In genomic region chr5:179697993-179698934, GRCh38 we compare ENCODE assay signal across 1 cellular context.
TF ChIP-seq lines count a peak whose summit lies in the region.

No MANE protein-coding gene starts in this region.

TF ChIP-seq in HEK293, 187 proteins besides CTCF, POLR2A, EP300 and RAD21 (continued from another document and continues in another):
- TF ChIP-seq ZFP3 (tag by site-specific recombination; IDR thresholded peaks at IDR 0.05; ENCODE audit: low read depth), result no peak
- TF ChIP-seq, protein P1, sequence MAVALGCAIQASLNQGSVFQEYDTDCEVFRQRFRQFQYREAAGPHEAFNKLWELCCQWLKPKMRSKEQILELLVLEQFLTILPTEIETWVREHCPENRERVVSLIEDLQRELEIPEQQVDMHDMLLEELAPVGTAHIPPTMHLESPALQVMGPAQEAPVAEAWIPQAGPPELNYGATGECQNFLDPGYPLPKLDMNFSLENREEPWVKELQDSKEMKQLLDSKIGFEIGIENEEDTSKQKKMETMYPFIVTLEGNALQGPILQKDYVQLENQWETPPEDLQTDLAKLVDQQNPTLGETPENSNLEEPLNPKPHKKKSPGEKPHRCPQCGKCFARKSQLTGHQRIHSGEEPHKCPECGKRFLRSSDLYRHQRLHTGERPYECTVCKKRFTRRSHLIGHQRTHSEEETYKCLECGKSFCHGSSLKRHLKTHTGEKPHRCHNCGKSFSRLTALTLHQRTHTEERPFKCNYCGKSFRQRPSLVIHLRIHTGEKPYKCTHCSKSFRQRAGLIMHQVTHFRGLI (tag by site-specific recombination; IDR thresholded peaks at IDR 0.05), result no peak
- TF ChIP-seq BCL6B (tag by site-specific recombination; IDR thresholded peaks at IDR 0.05), result no peak
- peak; percentile 99 for TF ChIP-seq ZNF600 (tag by site-specific recombination; IDR thresholded peaks at IDR 0.05)
- peak; percentile 50; the same call in 1 of the 2 replicates for TF ChIP-seq KLF10 (tag by site-specific recombination; IDR thresholded peaks at IDR 0.05)
- no peak for TF ChIP-seq ZFP41 (tag by site-specific recombination; IDR thresholded peaks at IDR 0.05; ENCODE audit: borderline replicate concordance)
- peak; percentile 93 for TF ChIP-seq ZNF501 (tag by site-specific recombination; IDR thresholded peaks at IDR 0.05)
- no peak for TF ChIP-seq ZNF175 (tag by site-specific recombination; IDR thresholded peaks at IDR 0.05)
- no peak for TF ChIP-seq ZNF37A (tag by site-specific recombination; IDR thresholded peaks at IDR 0.05)
- no peak for TF ChIP-seq ZNF133 (tag by site-specific recombination; IDR thresholded peaks at IDR 0.05)
- peak; percentile 66; the same call in 1 of the 2 replicates for TF ChIP-seq GLIS1 (tag by site-specific recombination; IDR thresholded peaks at IDR 0.05)
- TF ChIP-seq MEIS1 (CRISPR knock-in tag; IDR thresholded peaks at IDR 0.05; ENCODE audit: borderline replicate concordance), result no peak
- TF ChIP-seq, protein P2, sequence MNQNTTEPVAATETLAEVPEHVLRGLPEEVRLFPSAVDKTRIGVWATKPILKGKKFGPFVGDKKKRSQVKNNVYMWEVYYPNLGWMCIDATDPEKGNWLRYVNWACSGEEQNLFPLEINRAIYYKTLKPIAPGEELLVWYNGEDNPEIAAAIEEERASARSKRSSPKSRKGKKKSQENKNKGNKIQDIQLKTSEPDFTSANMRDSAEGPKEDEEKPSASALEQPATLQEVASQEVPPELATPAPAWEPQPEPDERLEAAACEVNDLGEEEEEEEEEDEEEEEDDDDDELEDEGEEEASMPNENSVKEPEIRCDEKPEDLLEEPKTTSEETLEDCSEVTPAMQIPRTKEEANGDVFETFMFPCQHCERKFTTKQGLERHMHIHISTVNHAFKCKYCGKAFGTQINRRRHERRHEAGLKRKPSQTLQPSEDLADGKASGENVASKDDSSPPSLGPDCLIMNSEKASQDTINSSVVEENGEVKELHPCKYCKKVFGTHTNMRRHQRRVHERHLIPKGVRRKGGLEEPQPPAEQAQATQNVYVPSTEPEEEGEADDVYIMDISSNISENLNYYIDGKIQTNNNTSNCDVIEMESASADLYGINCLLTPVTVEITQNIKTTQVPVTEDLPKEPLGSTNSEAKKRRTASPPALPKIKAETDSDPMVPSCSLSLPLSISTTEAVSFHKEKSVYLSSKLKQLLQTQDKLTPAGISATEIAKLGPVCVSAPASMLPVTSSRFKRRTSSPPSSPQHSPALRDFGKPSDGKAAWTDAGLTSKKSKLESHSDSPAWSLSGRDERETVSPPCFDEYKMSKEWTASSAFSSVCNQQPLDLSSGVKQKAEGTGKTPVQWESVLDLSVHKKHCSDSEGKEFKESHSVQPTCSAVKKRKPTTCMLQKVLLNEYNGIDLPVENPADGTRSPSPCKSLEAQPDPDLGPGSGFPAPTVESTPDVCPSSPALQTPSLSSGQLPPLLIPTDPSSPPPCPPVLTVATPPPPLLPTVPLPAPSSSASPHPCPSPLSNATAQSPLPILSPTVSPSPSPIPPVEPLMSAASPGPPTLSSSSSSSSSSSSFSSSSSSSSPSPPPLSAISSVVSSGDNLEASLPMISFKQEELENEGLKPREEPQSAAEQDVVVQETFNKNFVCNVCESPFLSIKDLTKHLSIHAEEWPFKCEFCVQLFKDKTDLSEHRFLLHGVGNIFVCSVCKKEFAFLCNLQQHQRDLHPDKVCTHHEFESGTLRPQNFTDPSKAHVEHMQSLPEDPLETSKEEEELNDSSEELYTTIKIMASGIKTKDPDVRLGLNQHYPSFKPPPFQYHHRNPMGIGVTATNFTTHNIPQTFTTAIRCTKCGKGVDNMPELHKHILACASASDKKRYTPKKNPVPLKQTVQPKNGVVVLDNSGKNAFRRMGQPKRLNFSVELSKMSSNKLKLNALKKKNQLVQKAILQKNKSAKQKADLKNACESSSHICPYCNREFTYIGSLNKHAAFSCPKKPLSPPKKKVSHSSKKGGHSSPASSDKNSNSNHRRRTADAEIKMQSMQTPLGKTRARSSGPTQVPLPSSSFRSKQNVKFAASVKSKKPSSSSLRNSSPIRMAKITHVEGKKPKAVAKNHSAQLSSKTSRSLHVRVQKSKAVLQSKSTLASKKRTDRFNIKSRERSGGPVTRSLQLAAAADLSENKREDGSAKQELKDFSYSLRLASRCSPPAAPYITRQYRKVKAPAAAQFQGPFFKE (tag by site-specific recombination; IDR thresholded peaks at IDR 0.05; ENCODE audit: borderline replicate concordance), result no peak
- TF ChIP-seq KLF7 (tag by site-specific recombination; IDR thresholded peaks at IDR 0.05; ENCODE audit: borderline replicate concordance), result peak; percentile 57; the same call in 1 of the 2 replicates
- TF ChIP-seq ZNF548 (tag by site-specific recombination; IDR thresholded peaks at IDR 0.05), result no peak
- peak; percentile 79 for TF ChIP-seq ZFP37 (tag by site-specific recombination; IDR thresholded peaks at IDR 0.05)
- no peak for TF ChIP-seq ZNF585B (tag by site-specific recombination; IDR thresholded peaks at IDR 0.05)
- TF ChIP-seq ZNF341 (tag by site-specific recombination; IDR thresholded peaks at IDR 0.05; ENCODE audit: low read depth), result peak; percentile 64
- TF ChIP-seq ZNF76 (tag by site-specific recombination; IDR thresholded peaks at IDR 0.05; ENCODE audit: borderline replicate concordance, low read depth), result peak; percentile 60; the same call in 1 of the 2 replicates
- peak; percentile 84; the same call in 1 of the 2 replicates for TF ChIP-seq ZBTB6 (tag by site-specific recombination; IDR thresholded peaks at IDR 0.05)
- peak; percentile 16; the same call in 1 of the 2 replicates for TF ChIP-seq ZNF121 (tag by site-specific recombination; IDR thresholded peaks at IDR 0.05)
- no peak for TF ChIP-seq ZNF155 (tag by site-specific recombination; IDR thresholded peaks at IDR 0.05)
- no peak for TF ChIP-seq ZNF23 (tag by site-specific recombination; IDR thresholded peaks at IDR 0.05; ENCODE audit: borderline replicate concordance)
- no peak for TF ChIP-seq TCF7L2 (IDR thresholded peaks at IDR 0.05; ENCODE audit: borderline replicate concordance, low read depth, low read length)
- no peak for TF ChIP-seq ZNF26 (tag by site-specific recombination; IDR thresholded peaks at IDR 0.05)
- no peak for TF ChIP-seq ZNF132 (tag by site-specific recombination; IDR thresholded peaks at IDR 0.05; ENCODE audit: borderline replicate concordance)
- no peak for TF ChIP-seq GLI2 (tag by site-specific recombination; IDR thresholded peaks at IDR 0.05; ENCODE audit: borderline replicate concordance, low read depth)
- no peak for TF ChIP-seq ZNF664 (tag by site-specific recombination; IDR thresholded peaks at IDR 0.05)
- TF ChIP-seq, protein P3, sequence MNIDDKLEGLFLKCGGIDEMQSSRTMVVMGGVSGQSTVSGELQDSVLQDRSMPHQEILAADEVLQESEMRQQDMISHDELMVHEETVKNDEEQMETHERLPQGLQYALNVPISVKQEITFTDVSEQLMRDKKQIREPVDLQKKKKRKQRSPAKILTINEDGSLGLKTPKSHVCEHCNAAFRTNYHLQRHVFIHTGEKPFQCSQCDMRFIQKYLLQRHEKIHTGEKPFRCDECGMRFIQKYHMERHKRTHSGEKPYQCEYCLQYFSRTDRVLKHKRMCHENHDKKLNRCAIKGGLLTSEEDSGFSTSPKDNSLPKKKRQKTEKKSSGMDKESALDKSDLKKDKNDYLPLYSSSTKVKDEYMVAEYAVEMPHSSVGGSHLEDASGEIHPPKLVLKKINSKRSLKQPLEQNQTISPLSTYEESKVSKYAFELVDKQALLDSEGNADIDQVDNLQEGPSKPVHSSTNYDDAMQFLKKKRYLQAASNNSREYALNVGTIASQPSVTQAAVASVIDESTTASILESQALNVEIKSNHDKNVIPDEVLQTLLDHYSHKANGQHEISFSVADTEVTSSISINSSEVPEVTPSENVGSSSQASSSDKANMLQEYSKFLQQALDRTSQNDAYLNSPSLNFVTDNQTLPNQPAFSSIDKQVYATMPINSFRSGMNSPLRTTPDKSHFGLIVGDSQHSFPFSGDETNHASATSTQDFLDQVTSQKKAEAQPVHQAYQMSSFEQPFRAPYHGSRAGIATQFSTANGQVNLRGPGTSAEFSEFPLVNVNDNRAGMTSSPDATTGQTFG (tag by site-specific recombination; IDR thresholded peaks at IDR 0.05; ENCODE audit: borderline replicate concordance), result no peak
- TF ChIP-seq SCRT2 (tag by site-specific recombination; IDR thresholded peaks at IDR 0.05), result peak; percentile 35; the same call in 1 of the 2 replicates
- no peak for TF ChIP-seq SCRT1 (tag by site-specific recombination; IDR thresholded peaks at IDR 0.05; ENCODE audit: borderline replicate concordance)
- TF ChIP-seq, protein P4, sequence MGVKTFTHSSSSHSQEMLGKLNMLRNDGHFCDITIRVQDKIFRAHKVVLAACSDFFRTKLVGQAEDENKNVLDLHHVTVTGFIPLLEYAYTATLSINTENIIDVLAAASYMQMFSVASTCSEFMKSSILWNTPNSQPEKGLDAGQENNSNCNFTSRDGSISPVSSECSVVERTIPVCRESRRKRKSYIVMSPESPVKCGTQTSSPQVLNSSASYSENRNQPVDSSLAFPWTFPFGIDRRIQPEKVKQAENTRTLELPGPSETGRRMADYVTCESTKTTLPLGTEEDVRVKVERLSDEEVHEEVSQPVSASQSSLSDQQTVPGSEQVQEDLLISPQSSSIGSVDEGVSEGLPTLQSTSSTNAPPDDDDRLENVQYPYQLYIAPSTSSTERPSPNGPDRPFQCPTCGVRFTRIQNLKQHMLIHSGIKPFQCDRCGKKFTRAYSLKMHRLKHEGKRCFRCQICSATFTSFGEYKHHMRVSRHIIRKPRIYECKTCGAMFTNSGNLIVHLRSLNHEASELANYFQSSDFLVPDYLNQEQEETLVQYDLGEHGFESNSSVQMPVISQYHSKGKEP (tag by site-specific recombination; IDR thresholded peaks at IDR 0.05), result no peak
- peak; percentile 69; the same call in 1 of the 2 replicates for TF ChIP-seq ZFP69B (tag by site-specific recombination; IDR thresholded peaks at IDR 0.05)
- TF ChIP-seq, protein P5, sequence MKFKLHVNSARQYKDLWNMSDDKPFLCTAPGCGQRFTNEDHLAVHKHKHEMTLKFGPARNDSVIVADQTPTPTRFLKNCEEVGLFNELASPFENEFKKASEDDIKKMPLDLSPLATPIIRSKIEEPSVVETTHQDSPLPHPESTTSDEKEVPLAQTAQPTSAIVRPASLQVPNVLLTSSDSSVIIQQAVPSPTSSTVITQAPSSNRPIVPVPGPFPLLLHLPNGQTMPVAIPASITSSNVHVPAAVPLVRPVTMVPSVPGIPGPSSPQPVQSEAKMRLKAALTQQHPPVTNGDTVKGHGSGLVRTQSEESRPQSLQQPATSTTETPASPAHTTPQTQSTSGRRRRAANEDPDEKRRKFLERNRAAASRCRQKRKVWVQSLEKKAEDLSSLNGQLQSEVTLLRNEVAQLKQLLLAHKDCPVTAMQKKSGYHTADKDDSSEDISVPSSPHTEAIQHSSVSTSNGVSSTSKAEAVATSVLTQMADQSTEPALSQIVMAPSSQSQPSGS (tag by site-specific recombination; IDR thresholded peaks at IDR 0.05; ENCODE audit: low read depth), result no peak
- no peak for TF ChIP-seq ZNF654 (tag by site-specific recombination; IDR thresholded peaks at IDR 0.05; ENCODE audit: low read depth)
- TF ChIP-seq, protein P6, sequence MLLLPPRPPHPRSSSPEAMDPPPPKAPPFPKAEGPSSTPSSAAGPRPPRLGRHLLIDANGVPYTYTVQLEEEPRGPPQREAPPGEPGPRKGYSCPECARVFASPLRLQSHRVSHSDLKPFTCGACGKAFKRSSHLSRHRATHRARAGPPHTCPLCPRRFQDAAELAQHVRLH (tag by site-specific recombination; IDR thresholded peaks at IDR 0.05), result no peak
- TF ChIP-seq ZNF16 (tag by site-specific recombination; IDR thresholded peaks at IDR 0.05; ENCODE audit: low read depth), result no peak
- TF ChIP-seq ZNF529 (tag by site-specific recombination; IDR thresholded peaks at IDR 0.05; ENCODE audit: insufficient replicate concordance), result no peak
- no peak for TF ChIP-seq ZNF510 (tag by site-specific recombination; IDR thresholded peaks at IDR 0.05; ENCODE audit: insufficient replicate concordance)
- TF ChIP-seq KLF17 (tag by site-specific recombination; IDR thresholded peaks at IDR 0.05), result peak; percentile 46; the same call in 1 of the 2 replicates
